12 cellular contexts compared by ENCODE assay signal in genomic region chr10:29356931-29357330, GRCh38.
"Had no signal": no experiment of that assay in that cellular context is flagged by ENCODE, and none has a peak within 500 bp of the region (broad histone marks: within the 10 kb centered on the region; RNA-seq: fewer than 3 reads in every experiment).

No MANE protein-coding gene starts in this region.

- DNase-seq: activated T-cell treated with anti-CD3 and anti-CD28 coated beads, Interleukin-2, amount 50 U/mL, for 1 hour; dermis blood vessel endothelial cell; mammary epithelial cell; occipital lobe; stimulated activated CD4-positive, alpha-beta T cell treated with anti-CD3 and anti-CD28 coated beads, Interleukin-4, amount 100 ng/mL, for 1 hour; stimulated activated CD8-positive, alpha-beta memory T cell treated with anti-CD3 and anti-CD28 coated beads, Interleukin-4, amount 100 ng/mL, for 48 hours; stomach had no signal

- H3K36me3 ChIP-seq: stomach, thoracic aorta had no signal

- H3K27ac Mint-ChIP-seq: activated naive CD4-positive, alpha-beta T cell treated with anti-CD3 and anti-CD28 coated beads, Interleukin-2, amount 50 U/mL, for 24 hours; natural killer cell treated with Interleukin-12 subunit alpha and Interleukin-12 subunit beta and Interleukin-15 and Interleukin-18, amount 100 ng/mL, for 72 hours had no signal

- H3K36me3 Mint-ChIP-seq: activated naive CD4-positive, alpha-beta T cell treated with anti-CD3 and anti-CD28 coated beads, Interleukin-2, amount 50 U/mL, for 24 hours; natural killer cell treated with Interleukin-12 subunit alpha and Interleukin-12 subunit beta and Interleukin-15 and Interleukin-18, amount 100 ng/mL, for 72 hours had no signal

- H3K9me3 ChIP-seq: stomach, thoracic aorta had no signal

- H3K4me3 ChIP-seq: stomach, thoracic aorta had no signal

- H3K9me3 Mint-ChIP-seq: activated naive CD4-positive, alpha-beta T cell treated with anti-CD3 and anti-CD28 coated beads, Interleukin-2, amount 50 U/mL, for 24 hours; natural killer cell treated with Interleukin-12 subunit alpha and Interleukin-12 subunit beta and Interleukin-15 and Interleukin-18, amount 100 ng/mL, for 72 hours had no signal

- H3K27me3 Mint-ChIP-seq: activated naive CD4-positive, alpha-beta T cell treated with anti-CD3 and anti-CD28 coated beads, Interleukin-2, amount 50 U/mL, for 24 hours; natural killer cell treated with Interleukin-12 subunit alpha and Interleukin-12 subunit beta and Interleukin-15 and Interleukin-18, amount 100 ng/mL, for 72 hours had no signal

- H3K27ac ChIP-seq: stomach, thoracic aorta had no signal

- H3K4me1 Mint-ChIP-seq: activated naive CD4-positive, alpha-beta T cell treated with anti-CD3 and anti-CD28 coated beads, Interleukin-2, amount 50 U/mL, for 24 hours had no signal

- H3K4me3 Mint-ChIP-seq: activated naive CD4-positive, alpha-beta T cell treated with anti-CD3 and anti-CD28 coated beads, Interleukin-2, amount 50 U/mL, for 24 hours; natural killer cell treated with Interleukin-12 subunit alpha and Interleukin-12 subunit beta and Interleukin-15 and Interleukin-18, amount 100 ng/mL, for 72 hours had no signal

- H3K27me3 ChIP-seq: stomach had no signal

- ATAC-seq: activated CD4-positive, CD25-positive, alpha-beta regulatory T cell treated with anti-CD3 and anti-CD28 coated beads, Interleukin-2, amount 50 U/mL, for 24 hours; esophagus mucosa had no signal
